Comparison of ENCODE assay signal across 22 cellular contexts in genomic region chr4:8078109-8078494, GRCh38.
DNase-seq lines count a peak whose midpoint lies in the region; ATAC-seq and TF ChIP-seq lines count a peak whose summit lies in the region.
"Had no signal": no experiment of that assay in that cellular context is flagged by ENCODE, and none has a peak within 500 bp of the region (broad histone marks: within the 10 kb centered on the region; RNA-seq: fewer than 3 reads in every experiment).

No MANE protein-coding gene starts in this region.

- intact Hi-C loops in psoas muscle (cut with DNase I): no loop called here
- intact Hi-C loops in activated CD4-positive, alpha-beta T cell treated with anti-CD3 and anti-CD28 coated beads, Interleukin-2, amount 10 ng/mL, durations not matched to agents 24 days and 14 days (cut with micrococcal nuclease): no loop called here

- no peaks in the 10 kb centered on the region for H3K9me3 Mint-ChIP-seq in neural progenitor cell
- H3K9me3 Mint-ChIP-seq in activated CD4-positive, alpha-beta T cell treated with anti-CD3 and anti-CD28 coated beads, Interleukin-2, amount 10 ng/mL, durations not matched to agents 24 days and 14 days: no peaks in the 10 kb centered on the region
- H3K9me3 Mint-ChIP-seq: CD4-positive, alpha-beta T cell; CD8-positive, alpha-beta memory T cell; GM23338; HFFc6 had no signal

- no peaks in the 10 kb centered on the region for H3K9me3 ChIP-seq in BLaER1
- H3K9me3 ChIP-seq in RWPE2 (ENCODE audit: severe bottlenecking): no peaks in the 10 kb centered on the region
- H3K9me3 ChIP-seq in neural progenitor cell (ENCODE audit: low read depth): no peaks in the 10 kb centered on the region
- no peaks in the 10 kb centered on the region for H3K9me3 ChIP-seq in psoas muscle
- H3K9me3 ChIP-seq: BE2C, HAP-1 had no signal

- H3F3A ChIP-seq in neural progenitor cell (ENCODE audit: low read depth): peaks cover 16% of the 10 kb centered on the region

- H3K4me3 Mint-ChIP-seq in neural progenitor cell: no peak overlapping the region
- H3K4me3 Mint-ChIP-seq in activated CD4-positive, alpha-beta T cell treated with anti-CD3 and anti-CD28 coated beads, Interleukin-2, amount 10 ng/mL, durations not matched to agents 24 days and 14 days: no peak overlapping the region
- H3K4me3 Mint-ChIP-seq: CD4-positive, alpha-beta T cell; CD8-positive, alpha-beta memory T cell; GM23338; HFFc6 had no signal

- no peaks in the 10 kb centered on the region for H3K79me2 ChIP-seq in neural progenitor cell (ENCODE audit: low read depth)

- WGBS in psoas muscle, 3 donors: 79 to 86% (median 82%) methylated on average over 11 of the region's 11 CpGs

- H2AFZ ChIP-seq in neural progenitor cell (replicated peaks): no peak overlapping the region
- H2AFZ ChIP-seq: GM23338 had no signal

- DNase-seq in RWPE2 (ENCODE audit: low spot score): peak; percentile 34
- DNase-seq in neural progenitor cell (ENCODE audit: low spot score): no peak
- DNase-seq in psoas muscle: peak; percentile 9 to 46
- no peak for DNase-seq in activated CD4-positive, alpha-beta T cell treated with anti-CD3 and anti-CD28 coated beads, Interleukin-2, amount 10 ng/mL, durations not matched to agents 24 days and 14 days
- no peak for DNase-seq in NOMO-1 (lab: John Stamatoyannopoulos, UW; ENCODE audit: unreplicated experiment in 2 of 2)
- DNase-seq: ACHN; AML-193; BE2C; CD4-positive, alpha-beta T cell; CD8-positive, alpha-beta memory T cell; DMS 273 treated with DMSO at 0.1 percent for 48 hours; DMS79; EL; GDM1; HFFc6 had no signal

- H3K27ac ChIP-seq in BLaER1 (no peak overlapping the region), RWPE2 (ENCODE audit: poor library complexity, severe bottlenecking) (no peak overlapping the region), neural progenitor cell (no peak overlapping the region), psoas muscle (no peak overlapping the region)
- H3K27ac ChIP-seq: 22Rv1, C4-2B had no signal

- H3K4me1 Mint-ChIP-seq in neural progenitor cell: peaks cover 43% of the 10 kb centered on the region
- H3K4me1 Mint-ChIP-seq in activated CD4-positive, alpha-beta T cell treated with anti-CD3 and anti-CD28 coated beads, Interleukin-2, amount 10 ng/mL, durations not matched to agents 24 days and 14 days: no peaks in the 10 kb centered on the region
- H3K4me1 Mint-ChIP-seq: CD8-positive, alpha-beta memory T cell had no signal

- H3K9ac ChIP-seq in BLaER1 (no peak overlapping the region), neural progenitor cell (no peak overlapping the region)

- no peak overlapping the region for H3K4me3 ChIP-seq in BLaER1
- H3K4me3 ChIP-seq in RWPE2 (ENCODE audit: severe bottlenecking): no peak overlapping the region
- no peak overlapping the region for H3K4me3 ChIP-seq in neural progenitor cell
- H3K4me3 ChIP-seq in psoas muscle: no peak overlapping the region
- H3K4me3 ChIP-seq: GM12878, GM23338, HAP-1 had no signal

- no peaks in the 10 kb centered on the region; the same call in 1 of the 2 replicates for H4K20me1 ChIP-seq in BLaER1
- H4K20me1 ChIP-seq in neural progenitor cell (ENCODE audit: low read depth): no peaks in the 10 kb centered on the region

- H3K27ac Mint-ChIP-seq in neural progenitor cell: peak overlapping the region; percentile 53
- H3K27ac Mint-ChIP-seq in activated CD4-positive, alpha-beta T cell treated with anti-CD3 and anti-CD28 coated beads, Interleukin-2, amount 10 ng/mL, durations not matched to agents 24 days and 14 days: no peak overlapping the region
- H3K27ac Mint-ChIP-seq: CD4-positive, alpha-beta T cell; CD8-positive, alpha-beta memory T cell; GM23338; HFFc6 had no signal

- H3K27me3 Mint-ChIP-seq in neural progenitor cell (ENCODE audit: insufficient read depth, low read depth): peaks cover 16% of the 10 kb centered on the region
- H3K27me3 Mint-ChIP-seq in activated CD4-positive, alpha-beta T cell treated with anti-CD3 and anti-CD28 coated beads, Interleukin-2, amount 10 ng/mL, durations not matched to agents 24 days and 14 days: peaks cover 5% of the 10 kb centered on the region
- H3K27me3 Mint-ChIP-seq: CD4-positive, alpha-beta T cell had no signal

- ATAC-seq in RWPE2 (ENCODE audit: low read depth): no peak
- peak in 3 of 4 donors; percentile 3 to 6 (median 5) for ATAC-seq in psoas muscle
- ATAC-seq in HG02870 (IDR thresholded peaks at IDR 0.05; ENCODE audit: unreplicated experiment): no peak
- ATAC-seq: GM12878, GM23338 had no signal

- H3K27me3 ChIP-seq in BLaER1 (no peaks in the 10 kb centered on the region), RWPE2 (ENCODE audit: insufficient read depth, poor library complexity, severe bottlenecking) (peaks cover 9% of the 10 kb centered on the region), neural progenitor cell (no peaks in the 10 kb centered on the region), psoas muscle (ENCODE audit: insufficient read depth in 3 of 3, low read length in 2 of 3) (no peaks in the 10 kb centered on the region)
- H3K27me3 ChIP-seq: BE2C had no signal

- no peaks in the 10 kb centered on the region for H3K36me3 ChIP-seq in BLaER1
- no peaks in the 10 kb centered on the region for H3K36me3 ChIP-seq in RWPE2 (ENCODE audit: low read depth)
- H3K36me3 ChIP-seq in neural progenitor cell: no peaks in the 10 kb centered on the region
- H3K36me3 ChIP-seq in psoas muscle (ENCODE audit: insufficient read depth in 1 of 2, low read depth in 1 of 2): peaks cover 0 to 94% of the 10 kb centered on the region in 2 donors
- H3K36me3 ChIP-seq: BE2C, HAP-1 had no signal

- H3K36me3 Mint-ChIP-seq in neural progenitor cell: no peaks in the 10 kb centered on the region
- H3K36me3 Mint-ChIP-seq in activated CD4-positive, alpha-beta T cell treated with anti-CD3 and anti-CD28 coated beads, Interleukin-2, amount 10 ng/mL, durations not matched to agents 24 days and 14 days (ENCODE audit: low read depth): no peaks in the 10 kb centered on the region
- H3K36me3 Mint-ChIP-seq: CD8-positive, alpha-beta memory T cell had no signal

- peak overlapping the region; percentile 94 for H3K4me2 ChIP-seq in BLaER1
- H3K4me2 ChIP-seq in neural progenitor cell: no peak overlapping the region
- H3K4me2 ChIP-seq: GM23338 had no signal

- TF ChIP-seq CTCF in RWPE2 (IDR thresholded peaks at IDR 0.05; ENCODE audit: poor library complexity, severe bottlenecking): no peak
- no peak for TF ChIP-seq CTCF in neural progenitor cell (IDR thresholded peaks at IDR 0.05)
- TF ChIP-seq CTCF in psoas muscle (IDR thresholded peaks at IDR 0.05): no peak

- H3K4me1 ChIP-seq in BLaER1 (peaks cover 71% of the 10 kb centered on the region), RWPE2 (ENCODE audit: insufficient read depth, poor library complexity, severe bottlenecking) (no peaks in the 10 kb centered on the region), neural progenitor cell (peaks cover 21% of the 10 kb centered on the region), psoas muscle (no peaks in the 10 kb centered on the region)
- H3K4me1 ChIP-seq: HAP-1 had no signal

Comparison
In these comparisons a context has a peak if more than half of its experiments do, and no peak if none do; other contexts are left out.
1. ATAC-seq: peak in psoas muscle (3 of 4); none in RWPE2 (single experiment) and HG02870 (single experiment).
2. DNase-seq: peak in RWPE2 (single experiment) and psoas muscle (2 of 2); none in neural progenitor cell (single experiment), activated CD4-positive, alpha-beta T cell treated with anti-CD3 and anti-CD28 coated beads, Interleukin-2, amount 10 ng/mL, durations not matched to agents 24 days and 14 days (single experiment) and NOMO-1 (0 of 2).